31 cellular contexts compared by ENCODE assay signal in genomic region chrX:110786486-110786885, GRCh38. TPM values are rescaled to one million over a fixed set of nuclear protein-coding genes. Genes with fewer than 3 reads are reported as not detected.
DNase-seq lines count a peak whose midpoint lies in the region; ATAC-seq, FAIRE-seq and TF ChIP-seq lines count a peak whose summit lies in the region.
"Had no signal": no experiment of that assay in that cellular context is flagged by ENCODE, and none has a peak within 500 bp of the region (broad histone marks: within the 10 kb centered on the region; RNA-seq: fewer than 3 reads in every experiment).

No MANE protein-coding gene starts in this region.

- H3K4me1 Mint-ChIP-seq in astrocyte (ENCODE audit: low read depth, unreplicated experiment): peaks cover 12% of the 10 kb centered on the region
- H3K4me1 Mint-ChIP-seq: activated naive CD8-positive, alpha-beta T cell treated with anti-CD3 and anti-CD28 coated beads for 36 hours had no signal

- intact Hi-C loops in right cardiac atrium (cut with DNase I): no loop called here

- H3K36me3 Mint-ChIP-seq in astrocyte (ENCODE audit: low read depth, unreplicated experiment): no peaks in the 10 kb centered on the region
- H3K36me3 Mint-ChIP-seq: activated naive CD8-positive, alpha-beta T cell treated with anti-CD3 and anti-CD28 coated beads for 36 hours; neural progenitor cell had no signal

- H4K20me1 ChIP-seq in astrocyte (ENCODE audit: insufficient read depth, low read length): no peaks in the 10 kb centered on the region

- H3K27ac ChIP-seq in astrocyte (ENCODE audit: low read depth, low read length): peak overlapping the region; percentile 45
- H3K27ac ChIP-seq in right cardiac atrium (ENCODE audit: low read length): no peak overlapping the region
- H3K27ac ChIP-seq: left ventricle myocardium inferior, neural progenitor cell, parathyroid adenoma, right atrium auricular region, SJCRH30, spleen, stomach had no signal

- no peak for TF ChIP-seq CTCF in astrocyte (IDR thresholded peaks at IDR 0.05; ENCODE audit: insufficient read depth, low read depth, low read length)

- FAIRE-seq in HTR-8/SVneo (lab: Jason Lieb, UNC) (no peak), astrocyte (lab: Jason Lieb, UNC) (peak; percentile 26)
- FAIRE-seq: HepG2 had no signal

- peak overlapping the region; percentile 44 for H3K4me2 ChIP-seq in astrocyte (ENCODE audit: low read length)
- H3K4me2 ChIP-seq: neural progenitor cell had no signal

- H3K27me3 Mint-ChIP-seq in astrocyte (ENCODE audit: low read depth, unreplicated experiment): no peaks in the 10 kb centered on the region
- H3K27me3 Mint-ChIP-seq: activated naive CD8-positive, alpha-beta T cell treated with anti-CD3 and anti-CD28 coated beads for 36 hours; effector memory CD8-positive, alpha-beta T cell had no signal

- peak overlapping the region; percentile 87 for H3K27ac Mint-ChIP-seq in astrocyte (ENCODE audit: unreplicated experiment)
- H3K27ac Mint-ChIP-seq: activated naive CD8-positive, alpha-beta T cell treated with anti-CD3 and anti-CD28 coated beads for 36 hours; effector memory CD8-positive, alpha-beta T cell; neural progenitor cell had no signal

- WGBS in right cardiac atrium: 88% methylated on average over 4 of the region's 4 CpGs

- H2AFZ ChIP-seq in astrocyte (ENCODE audit: low read depth, low read length): no peak overlapping the region
- H2AFZ ChIP-seq: neural progenitor cell, parathyroid adenoma had no signal

- H3K9me3 Mint-ChIP-seq in astrocyte (ENCODE audit: unreplicated experiment): no peaks in the 10 kb centered on the region
- H3K9me3 Mint-ChIP-seq: activated naive CD8-positive, alpha-beta T cell treated with anti-CD3 and anti-CD28 coated beads for 36 hours; activated T-cell treated with anti-CD3 and anti-CD28 coated beads, Interleukin-2, amount 50 U/mL, for 4 hours; effector memory CD8-positive, alpha-beta T cell; neural progenitor cell had no signal

- no peaks in the 10 kb centered on the region for H3K9me3 ChIP-seq in astrocyte (ENCODE audit: insufficient read depth, low read depth, low read length)
- no peaks in the 10 kb centered on the region for H3K9me3 ChIP-seq in right cardiac atrium (ENCODE audit: control insufficient read depth, low read length)
- H3K9me3 ChIP-seq: BE2C, left ventricle myocardium inferior, right atrium auricular region, SJCRH30, spleen, stomach had no signal

- H3K4me1 ChIP-seq in astrocyte (ENCODE audit: insufficient read depth, low read length) (no peaks in the 10 kb centered on the region), right cardiac atrium (ENCODE audit: control insufficient read depth, insufficient read depth, low read length) (no peaks in the 10 kb centered on the region)
- H3K4me1 ChIP-seq: BE2C, left ventricle myocardium inferior, parathyroid adenoma, right atrium auricular region, SJCRH30, spleen, stomach had no signal

- no peak overlapping the region for H3K4me3 Mint-ChIP-seq in astrocyte (ENCODE audit: unreplicated experiment)
- H3K4me3 Mint-ChIP-seq: activated naive CD8-positive, alpha-beta T cell treated with anti-CD3 and anti-CD28 coated beads for 36 hours; activated T-cell treated with anti-CD3 and anti-CD28 coated beads, Interleukin-2, amount 50 U/mL, for 4 hours; effector memory CD8-positive, alpha-beta T cell; neural progenitor cell had no signal

- H3K4me3 ChIP-seq in astrocyte (ENCODE audit: insufficient read depth, low read depth, low read length) (no peak overlapping the region), right cardiac atrium (ENCODE audit: low read length) (no peak overlapping the region)
- H3K4me3 ChIP-seq: left ventricle myocardium inferior, neural progenitor cell, right atrium auricular region, SJCRH30, spleen, stomach had no signal

- H3K27me3 ChIP-seq in astrocyte (ENCODE audit: insufficient read depth, low read length) (no peaks in the 10 kb centered on the region), right cardiac atrium (ENCODE audit: control insufficient read depth, insufficient read depth) (no peaks in the 10 kb centered on the region)
- H3K27me3 ChIP-seq: neural progenitor cell, right atrium auricular region, SJCRH30 had no signal

- DNase-seq in EH (ENCODE audit: low read depth) (peak; percentile 89), HTR-8/SVneo (ENCODE audit: insufficient read length, low spot score) (peak; percentile 7), astrocyte (ENCODE audit: low read depth) (peak; percentile 89), non-pigmented ciliary epithelial cell (ENCODE audit: low read depth) (peak; percentile 50), anterior cingulate cortex (lab: John Stamatoyannopoulos, UW) (no peak), NCI-H1048 (lab: John Stamatoyannopoulos, UW) (no peak), right cardiac atrium (no peak), T-helper 9 cell (no peak)
- DNase-seq: activated CD4-positive, CD25-positive, alpha-beta regulatory T cell; activated gamma-delta T cell; activated naive CD8-positive, alpha-beta T cell treated with anti-CD3 and anti-CD28 coated beads for 36 hours; activated T-cell treated with anti-CD3 and anti-CD28 coated beads, Interleukin-2, amount 50 U/mL, for 4 hours; aorta; BE2C; caudate nucleus; cortex of kidney; effector memory CD8-positive, alpha-beta T cell; Karpas-422; left ventricle myocardium inferior; mesendoderm; NCI-H146; SJCRH30; spleen; stimulated activated CD4-positive, alpha-beta T cell treated with anti-CD3 and anti-CD28 coated beads, Interleukin-2, amount 100 ng/mL, for 24 hours; stimulated activated CD8-positive, alpha-beta memory T cell treated with anti-CD3 and anti-CD28 coated beads, Interleukin-4, amount 100 ng/mL, for 48 hours; stomach had no signal

- no peak for ATAC-seq in right cardiac atrium
- ATAC-seq: activated T-cell treated with anti-CD3 and anti-CD28 coated beads, Interleukin-2, amount 50 U/mL, for 4 hours; effector memory CD8-positive, alpha-beta T cell; HepG2 had no signal

- no peak overlapping the region for H3K9ac ChIP-seq in astrocyte (ENCODE audit: low read length)
- H3K9ac ChIP-seq: neural progenitor cell, parathyroid adenoma had no signal

- H3K36me3 ChIP-seq in astrocyte (ENCODE audit: insufficient read depth, low read length): no peaks in the 10 kb centered on the region
- H3K36me3 ChIP-seq: BE2C, left ventricle myocardium inferior, neural progenitor cell, right atrium auricular region, SJCRH30, spleen, stomach had no signal

- H3K79me2 ChIP-seq in astrocyte (ENCODE audit: insufficient read depth, low read length): no peaks in the 10 kb centered on the region
- H3K79me2 ChIP-seq: parathyroid adenoma had no signal

RNA-seq across cellular contexts. Expression of gene CHRDL1, which starts 9.1 kb away (rescaled TPM):
- total RNA-seq in astrocyte (3.3 and 4.8 TPM in 2 replicates), right cardiac atrium (10 to 100 TPM in 3 of 4 donors, 1 to 10 TPM in 1; 7.4 to 20.8 (median 13.7) TPM)
- 7.2 TPM for polyA plus RNA-seq in right cardiac atrium
- total RNA-seq: activated naive CD8-positive, alpha-beta T cell treated with anti-CD3 and anti-CD28 coated beads for 36 hours; G401; HepG2 had no signal
- polyA plus RNA-seq: HepG2 had no signal

Comparison
In these comparisons a context has a peak if more than half of its experiments do, and no peak if none do; other contexts are left out.
1. DNase-seq: peak in EH (single experiment), HTR-8/SVneo (single experiment), astrocyte (single experiment) and non-pigmented ciliary epithelial cell (single experiment); none in anterior cingulate cortex (0 of 58), NCI-H1048 (single experiment), right cardiac atrium (0 of 3) and T-helper 9 cell (single experiment).